ENCODE assay signal across 8 cellular contexts in the genomic region with DNA sequence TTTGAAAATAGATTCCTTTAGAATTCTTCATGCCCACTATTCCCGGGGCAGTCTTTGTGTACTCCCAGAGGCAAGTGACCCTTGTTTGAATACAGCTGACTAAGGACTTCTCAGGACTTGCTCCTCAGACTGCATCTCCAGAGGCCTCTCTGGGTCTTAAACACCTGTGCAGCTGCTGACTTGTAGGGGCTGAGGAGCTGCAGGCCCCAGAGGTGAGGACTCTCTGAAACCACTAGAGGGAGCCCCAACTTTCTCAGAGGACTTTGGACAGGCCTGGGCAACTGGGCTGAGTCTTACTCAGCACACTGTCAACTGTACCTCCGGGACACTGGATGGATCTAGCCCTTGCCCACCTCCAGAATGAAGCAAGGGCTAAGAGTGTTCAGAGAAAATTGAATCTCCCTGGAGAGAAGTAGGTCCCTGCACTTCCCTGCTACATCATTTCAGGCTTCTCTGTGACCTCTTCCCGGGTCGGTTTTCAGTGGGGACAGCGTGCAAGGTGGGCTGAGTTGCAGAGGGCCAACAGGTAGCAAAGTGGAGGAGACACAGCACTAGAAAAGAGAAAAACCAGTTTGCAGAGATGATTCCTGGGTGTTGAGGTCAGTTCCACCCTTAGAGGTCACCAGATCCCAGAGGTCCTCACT.
DNase-seq lines count a peak whose midpoint lies in the region; ATAC-seq, FAIRE-seq and TF ChIP-seq lines count a peak whose summit lies in the region.

No MANE protein-coding gene starts in this region.

- no peaks in the 10 kb centered on the region for H4K20me1 ChIP-seq in IMR-90 (ENCODE audit: insufficient read depth, low read length)
- H4K20me1 ChIP-seq in H1 (replicated peaks in 1 of 2; ENCODE audit: control insufficient read depth in 1 of 2, insufficient read depth in 2 of 2, low read length in 2 of 2), result no peaks in the 10 kb centered on the region
- no peaks in the 10 kb centered on the region for H4K20me1 ChIP-seq in neural progenitor cell (ENCODE audit: low read depth)

- H3K27ac ChIP-seq in A673 (ENCODE audit: low read depth, low read length, poor library complexity, severe bottlenecking) (peak overlapping the region; percentile 34), IMR-90 (ENCODE audit: insufficient read depth, low read length) (no peak overlapping the region), RWPE2 (ENCODE audit: poor library complexity, severe bottlenecking) (no peak overlapping the region), H1 (ENCODE audit: low read depth, low read length) (no peak overlapping the region), neural progenitor cell (no peak overlapping the region)

- dilution Hi-C loops in IMR-90 (cut with HindIII; ENCODE audit: low sequenced_read_pairs, unreplicated experiment), result no loop called here

- H4K8ac ChIP-seq in IMR-90 (ENCODE audit: low read depth in 2 of 2, low read length in 2 of 2), result no peak overlapping the region
- H4K8ac ChIP-seq in H1 (ENCODE audit: extremely low read depth, insufficient read depth, low read length), result no peak overlapping the region

- H2BK15ac ChIP-seq in IMR-90 (ENCODE audit: low read depth, low read length) (no peak overlapping the region), H1 (ENCODE audit: low read length) (no peak overlapping the region)

- no peak overlapping the region for H3K23ac ChIP-seq in IMR-90 (ENCODE audit: low read depth, low read length)
- H3K23ac ChIP-seq in H1 (ENCODE audit: insufficient read length), result no peak overlapping the region

- no peaks in the 10 kb centered on the region for H3K9me1 ChIP-seq in IMR-90 (ENCODE audit: insufficient read depth, low read length)

- peak; percentile 88 for TF ChIP-seq CTCF in A673 (conservative IDR thresholded peaks at IDR 0.05; ENCODE audit: low read depth, low read length)
- peak; percentile 39 for TF ChIP-seq CTCF in IMR-90 (conservative IDR thresholded peaks at IDR 0.05; ENCODE audit: low read depth, low read length)
- peak; percentile 72 for TF ChIP-seq CTCF in RWPE2 (IDR thresholded peaks at IDR 0.05; ENCODE audit: poor library complexity, severe bottlenecking)
- peak; percentile 77 to 85 (median 81) for TF ChIP-seq CTCF in H1 (IDR thresholded peaks at IDR 0.05; ENCODE audit: control extremely low read depth in 1 of 3, insufficient read depth in 1 of 3, low read depth in 1 of 3, low read length in 3 of 3)
- TF ChIP-seq CTCF in neural progenitor cell (IDR thresholded peaks at IDR 0.05), result peak; percentile 77

- H3K56ac ChIP-seq in IMR-90 (ENCODE audit: extremely low read depth, insufficient read depth, low read length), result no peak overlapping the region
- H3K56ac ChIP-seq in H1 (replicated peaks; ENCODE audit: insufficient read length, low read depth, low read length), result no peak overlapping the region

- H3K9me3 Mint-ChIP-seq in neural progenitor cell, result peaks cover 6% of the 10 kb centered on the region
- H3K9me3 Mint-ChIP-seq in activated T-helper 1 cell treated with anti-CD3 and anti-CD28 coated beads, Interleukin-12 subunit alpha, Interleukin-12 subunit beta, Interleukin-2, Interleukin-4 antibody, amounts not matched to agents 30 ng/mL and 10 ng/mL and 1 ng/mL, durations not matched to agents 14 hours and 24 hours and 36 hours, result no peaks in the 10 kb centered on the region

- H3K79me2 ChIP-seq in H1 (ENCODE audit: control insufficient read depth in 1 of 2, insufficient read depth in 2 of 2, low read length in 2 of 2) (no peaks in the 10 kb centered on the region), neural progenitor cell (ENCODE audit: low read depth) (no peaks in the 10 kb centered on the region)

- H3K9me3 ChIP-seq in A673 (ENCODE audit: low read depth, low read length, poor library complexity, severe bottlenecking) (no peaks in the 10 kb centered on the region), IMR-90 (ENCODE audit: control insufficient read depth, insufficient read depth, low read length) (no peaks in the 10 kb centered on the region), RWPE2 (ENCODE audit: severe bottlenecking) (no peaks in the 10 kb centered on the region), H1 (ENCODE audit: insufficient read depth in 2 of 2, low read depth in 1 of 2, low read length in 1 of 2) (no peaks in the 10 kb centered on the region), neural progenitor cell (ENCODE audit: low read depth) (no peaks in the 10 kb centered on the region)

- H3K27ac Mint-ChIP-seq in neural progenitor cell, result no peak overlapping the region
- no peak overlapping the region for H3K27ac Mint-ChIP-seq in activated T-helper 1 cell treated with anti-CD3 and anti-CD28 coated beads, Interleukin-12 subunit alpha, Interleukin-12 subunit beta, Interleukin-2, Interleukin-4 antibody, amounts not matched to agents 30 ng/mL and 10 ng/mL and 1 ng/mL, durations not matched to agents 14 hours and 24 hours and 36 hours

- DNase-seq in A673 (ENCODE audit: low spot score) (peak; percentile 87), GM04504 (ENCODE audit: low read depth) (peak; percentile 24), H7 (peak; percentile 38), IMR-90 (peak; percentile 31), RWPE2 (ENCODE audit: low spot score) (no peak), H1 (ENCODE audit: low read depth in 1 of 2, low spot score in 2 of 2) (peak; percentile 56 to 58), neural progenitor cell (ENCODE audit: low spot score) (peak; percentile 84)
- DNase-seq in activated T-helper 1 cell treated with anti-CD3 and anti-CD28 coated beads, Interleukin-12 subunit alpha, Interleukin-12 subunit beta, Interleukin-2, Interleukin-4 antibody, amounts not matched to agents 30 ng/mL and 10 ng/mL and 1 ng/mL, durations not matched to agents 14 hours and 24 hours and 36 hours (ENCODE audit: low spot score), result no peak

- H3K79me1 ChIP-seq in IMR-90 (ENCODE audit: low read depth in 1 of 2, low read length in 2 of 2), result no peaks in the 10 kb centered on the region
- H3K79me1 ChIP-seq in H1 (ENCODE audit: low read depth, low read length), result no peaks in the 10 kb centered on the region

- H2BK20ac ChIP-seq in IMR-90 (ENCODE audit: low read depth, low read length) (no peak overlapping the region), H1 (ENCODE audit: low read length) (no peak overlapping the region)

- no peak overlapping the region for H2BK12ac ChIP-seq in H1 (ENCODE audit: low read depth, low read length)

- H3K4me1 ChIP-seq in A673 (ENCODE audit: insufficient read depth, low read length, poor library complexity, severe bottlenecking), result peaks cover 11% of the 10 kb centered on the region
- no peaks in the 10 kb centered on the region; the same call in 1 of the 2 replicates for H3K4me1 ChIP-seq in IMR-90 (ENCODE audit: control insufficient read depth, insufficient read depth, low read length)
- no peaks in the 10 kb centered on the region for H3K4me1 ChIP-seq in RWPE2 (ENCODE audit: insufficient read depth, poor library complexity, severe bottlenecking)
- no peaks in the 10 kb centered on the region for H3K4me1 ChIP-seq in H1 (replicated peaks in 1 of 4; ENCODE audit: control insufficient read depth in 3 of 4, insufficient read depth in 4 of 4, low read length in 3 of 4)
- no peaks in the 10 kb centered on the region for H3K4me1 ChIP-seq in neural progenitor cell

- H3K4me2 ChIP-seq in IMR-90 (ENCODE audit: low read depth, low read length) (no peak overlapping the region), H1 (ENCODE audit: insufficient read depth in 1 of 2, low read depth in 2 of 2, low read length in 2 of 2) (no peak overlapping the region), neural progenitor cell (no peak overlapping the region)

- intact Hi-C loops in A673 (cut with micrococcal nuclease; ENCODE audit: unreplicated experiment) (no loop called here), IMR-90 (cut with micrococcal nuclease) (no loop called here)
- intact Hi-C loops in activated T-helper 1 cell treated with anti-CD3 and anti-CD28 coated beads, Interleukin-12 subunit alpha, Interleukin-12 subunit beta, Interleukin-2, Interleukin-4 antibody, amounts not matched to agents 30 ng/mL and 10 ng/mL and 1 ng/mL, durations not matched to agents 14 hours and 24 hours and 36 hours (cut with micrococcal nuclease), result no loop called here

- H3K9ac ChIP-seq in IMR-90 (ENCODE audit: low read depth, low read length), result no peak overlapping the region
- no peak overlapping the region for H3K9ac ChIP-seq in H1 (replicated peaks in 1 of 4; ENCODE audit: extremely low read depth in 1 of 4, low read depth in 3 of 4, low read length in 3 of 4)
- H3K9ac ChIP-seq in neural progenitor cell, result no peak overlapping the region

- H4K91ac ChIP-seq in IMR-90 (ENCODE audit: insufficient read depth, low read depth, low read length) (no peak overlapping the region), H1 (replicated peaks; ENCODE audit: insufficient read length, low read length) (no peak overlapping the region)

- no peaks in the 10 kb centered on the region for H3F3A ChIP-seq in neural progenitor cell (ENCODE audit: low read depth)

- TF ChIP-seq RAD21 in IMR-90 (IDR thresholded peaks at IDR 0.05; ENCODE audit: low read length) (peak; percentile 21; the same call in 1 of the 2 replicates), H1 (IDR thresholded peaks at IDR 0.05 in 1 of 2, conservative IDR thresholded peaks at IDR 0.05 in 1 of 2; ENCODE audit: low read depth in 2 of 2, low read length in 2 of 2) (peak; percentile 77 to 84)

- peaks cover 6% of the 10 kb centered on the region for H3K27me3 Mint-ChIP-seq in neural progenitor cell (ENCODE audit: insufficient read depth, low read depth)
- peaks cover 1% of the 10 kb centered on the region for H3K27me3 Mint-ChIP-seq in activated T-helper 1 cell treated with anti-CD3 and anti-CD28 coated beads, Interleukin-12 subunit alpha, Interleukin-12 subunit beta, Interleukin-2, Interleukin-4 antibody, amounts not matched to agents 30 ng/mL and 10 ng/mL and 1 ng/mL, durations not matched to agents 14 hours and 24 hours and 36 hours (ENCODE audit: insufficient read depth)

- in situ Hi-C loops in IMR-90 (cut with MboI; ENCODE audit: low sequenced_read_pairs), result loop anchor here (10.0 kb wide), 1 partner anchor 924 kb away; no protein-coding TSS in a partner anchor

- no peak for TF ChIP-seq POLR2A in IMR-90 (IDR thresholded peaks at IDR 0.05; ENCODE audit: low read depth, low read length)
- no peak for TF ChIP-seq POLR2A in H1 (IDR thresholded peaks at IDR 0.05; ENCODE audit: control extremely low read depth in 1 of 2, low read depth in 2 of 2, low read length in 2 of 2)

- WGBS in IMR-90 (ENCODE audit: extremely low coverage in 2 of 2, insufficient read length in 1 of 2), 2 experiments, result 100% methylated on average over 3 of the region's 5 CpGs; no CpG with 5 or more reads in 1 of the 2 experiments
- WGBS in H1 (ENCODE audit: extremely low coverage in 1 of 2, insufficient coverage in 1 of 2, insufficient read length in 1 of 2, insufficient replicate concordance in 2 of 2, low coverage in 1 of 2, low lambda C conversion rate in 2 of 2, missing lambda C conversion rate in 1 of 2), 2 experiments, result 91% methylated on average over 5 of the region's 5 CpGs; no CpG with 5 or more reads in 1 of the 2 experiments

- H2AK9ac ChIP-seq in IMR-90 (replicated peaks; ENCODE audit: low read depth, low read length, poor library complexity), result no peak overlapping the region

- no peak overlapping the region for H4K5ac ChIP-seq in IMR-90 (ENCODE audit: low read depth, low read length)
- H4K5ac ChIP-seq in H1 (ENCODE audit: insufficient read length, low read depth, low read length), result no peak overlapping the region

- peaks cover 3% of the 10 kb centered on the region for H3K4me1 Mint-ChIP-seq in neural progenitor cell
- no peaks in the 10 kb centered on the region for H3K4me1 Mint-ChIP-seq in activated T-helper 1 cell treated with anti-CD3 and anti-CD28 coated beads, Interleukin-12 subunit alpha, Interleukin-12 subunit beta, Interleukin-2, Interleukin-4 antibody, amounts not matched to agents 30 ng/mL and 10 ng/mL and 1 ng/mL, durations not matched to agents 14 hours and 24 hours and 36 hours (ENCODE audit: low read depth)

- H3K36me3 ChIP-seq in A673 (ENCODE audit: insufficient read depth, low read length, poor library complexity, severe bottlenecking) (no peaks in the 10 kb centered on the region), H7 (replicated peaks; ENCODE audit: control insufficient read depth, insufficient read depth, low read length) (no peaks in the 10 kb centered on the region), IMR-90 (ENCODE audit: control insufficient read depth, insufficient read depth, low read length) (no peaks in the 10 kb centered on the region), RWPE2 (ENCODE audit: low read depth) (no peaks in the 10 kb centered on the region), H1 (ENCODE audit: control insufficient read depth in 2 of 4, insufficient read depth in 4 of 4, low read length in 3 of 4) (no peaks in the 10 kb centered on the region), neural progenitor cell (no peaks in the 10 kb centered on the region)

- BruUV-seq in A673 (replicated peaks; lab: Mats Ljungman, UMichigan) (no TSS peak), IMR-90 (replicated peaks; lab: Mats Ljungman, UMichigan) (no TSS peak)

- H2AFZ ChIP-seq in IMR-90 (replicated peaks; ENCODE audit: low read length, poor library complexity), result no peak overlapping the region
- peak overlapping the region; percentile 84 for H2AFZ ChIP-seq in H1 (ENCODE audit: low read length)
- peak overlapping the region; percentile 72 for H2AFZ ChIP-seq in neural progenitor cell (replicated peaks)

- POLR2A ChIA-PET in A673 (lab: Charles Lee; ENCODE audit: low non-redundant PET), result no interaction called here
- POLR2A ChIA-PET in IMR-90 (lab: Charles Lee; ENCODE audit: unreplicated experiment), result no interaction called here
- POLR2A ChIA-PET in H1 (lab: Charles Lee; ENCODE audit: partially characterized antibody), result no interaction called here

- no peak overlapping the region for H3K4me3 Mint-ChIP-seq in neural progenitor cell
- no peak overlapping the region for H3K4me3 Mint-ChIP-seq in activated T-helper 1 cell treated with anti-CD3 and anti-CD28 coated beads, Interleukin-12 subunit alpha, Interleukin-12 subunit beta, Interleukin-2, Interleukin-4 antibody, amounts not matched to agents 30 ng/mL and 10 ng/mL and 1 ng/mL, durations not matched to agents 14 hours and 24 hours and 36 hours

- H3K36me3 Mint-ChIP-seq in neural progenitor cell, result no peaks in the 10 kb centered on the region
- no peaks in the 10 kb centered on the region for H3K36me3 Mint-ChIP-seq in activated T-helper 1 cell treated with anti-CD3 and anti-CD28 coated beads, Interleukin-12 subunit alpha, Interleukin-12 subunit beta, Interleukin-2, Interleukin-4 antibody, amounts not matched to agents 30 ng/mL and 10 ng/mL and 1 ng/mL, durations not matched to agents 14 hours and 24 hours and 36 hours (ENCODE audit: low read depth)

- H2BK5ac ChIP-seq in IMR-90 (ENCODE audit: low read depth, low read length, poor library complexity, severe bottlenecking), result no peak overlapping the region
- H2BK5ac ChIP-seq in H1 (ENCODE audit: low read depth, low read length), result no peak overlapping the region

- FAIRE-seq in H1 (lab: Jason Lieb, UNC), result no peak

- H3K14ac ChIP-seq in IMR-90 (replicated peaks; ENCODE audit: low read depth, low read length) (no peak overlapping the region), H1 (ENCODE audit: insufficient read length) (no peak overlapping the region)

- H3K4me3 ChIP-seq in A673 (ENCODE audit: low read depth, low read length, poor library complexity, severe bottlenecking) (no peak overlapping the region), H7 (ENCODE audit: insufficient read depth, low read depth, low read length) (no peak overlapping the region), IMR-90 (ENCODE audit: insufficient read depth, low read depth, low read length) (no peak overlapping the region), RWPE2 (ENCODE audit: severe bottlenecking) (no peak overlapping the region), H1 (ENCODE audit: extremely low read depth in 1 of 4, insufficient read depth in 2 of 4, low read depth in 3 of 4, low read length in 4 of 4) (no peak overlapping the region), neural progenitor cell (no peak overlapping the region)

- H3K27me3 ChIP-seq in A673 (replicated peaks; ENCODE audit: insufficient read depth, low read depth, low read length, poor library complexity), result no peaks in the 10 kb centered on the region
- no peaks in the 10 kb centered on the region for H3K27me3 ChIP-seq in H7 (ENCODE audit: control insufficient read depth, insufficient read depth, low read length)
- H3K27me3 ChIP-seq in IMR-90 (ENCODE audit: control insufficient read depth, insufficient read depth, low read length), result no peaks in the 10 kb centered on the region
- H3K27me3 ChIP-seq in RWPE2 (ENCODE audit: insufficient read depth, poor library complexity, severe bottlenecking), result no peaks in the 10 kb centered on the region
- no peaks in the 10 kb centered on the region for H3K27me3 ChIP-seq in H1 (replicated peaks in 1 of 4; ENCODE audit: control insufficient read depth in 3 of 4, extremely low read depth in 1 of 4, insufficient read depth in 3 of 4, low read length in 3 of 4)
- H3K27me3 ChIP-seq in neural progenitor cell, result no peaks in the 10 kb centered on the region

- H2BK120ac ChIP-seq in IMR-90 (ENCODE audit: low read depth, low read length) (no peak overlapping the region), H1 (replicated peaks; ENCODE audit: low read depth, low read length) (no peak overlapping the region)

- H3K18ac ChIP-seq in IMR-90 (ENCODE audit: low read depth, low read length) (no peak overlapping the region), H1 (ENCODE audit: extremely low read depth, low read length) (no peak overlapping the region)

- ATAC-seq in IMR-90 (ENCODE audit: low read depth) (peak; percentile 74), RWPE2 (ENCODE audit: low read depth) (peak; percentile 97)

- no peak for TF ChIP-seq EP300 in H1 (IDR thresholded peaks at IDR 0.05; ENCODE audit: borderline replicate concordance in 1 of 2, low read depth in 2 of 2, low read length in 2 of 2)

- H3K4ac ChIP-seq in IMR-90 (ENCODE audit: low read depth, low read length), result no peak overlapping the region
- no peak overlapping the region for H3K4ac ChIP-seq in H1 (replicated peaks; ENCODE audit: insufficient read length, low read depth, low read length)

- H2AK5ac ChIP-seq in IMR-90 (ENCODE audit: low read depth, low read length), result no peak overlapping the region
- H2AK5ac ChIP-seq in H1 (ENCODE audit: low read depth, low read length), result no peak overlapping the region

- H3K23me2 ChIP-seq in H1 (ENCODE audit: low read depth, low read length), result no peaks in the 10 kb centered on the region

- CTCF ChIA-PET in A673 (lab: Charles Lee), result interaction anchor here (0.5 to 1.2 kb wide), 2 partner anchors 443 to 949 kb away, joined by 3 to 6 read pairs; no protein-coding TSS in a partner anchor
- CTCF ChIA-PET in IMR-90 (lab: Yijun Ruan, JAX), result interaction anchor here (0.9 to 1.5 kb wide), 2 partner anchors 13 to 15 kb away, joined by 3 to 5 read pairs; no protein-coding TSS in a partner anchor
- CTCF ChIA-PET in H1 (lab: Charles Lee; ENCODE audit: partially characterized antibody), result interaction anchor here (0.7 to 3.7 kb wide), 25 partner anchors 7 to 948 kb away, joined by 3 to 34 read pairs (median 3); no protein-coding TSS in a partner anchor

Comparison
In these comparisons a context has a peak if more than half of its experiments do, and no peak if none do; other contexts are left out.
1. DNase-seq: peak in A673 (single experiment), GM04504 (single experiment), H7 (single experiment), IMR-90 (single experiment), H1 (2 of 2) and neural progenitor cell (single experiment); none in RWPE2 (single experiment) and activated T-helper 1 cell treated with anti-CD3 and anti-CD28 coated beads, Interleukin-12 subunit alpha, Interleukin-12 subunit beta, Interleukin-2, Interleukin-4 antibody, amounts not matched to agents 30 ng/mL and 10 ng/mL and 1 ng/mL, durations not matched to agents 14 hours and 24 hours and 36 hours (single experiment).
2. Peak in every context shown above with its lines, with median percentiles within 50 percentile points of each other: CTCF ChIP-seq.